ENCODE assay signal across 12 cellular contexts in the genomic region with DNA sequence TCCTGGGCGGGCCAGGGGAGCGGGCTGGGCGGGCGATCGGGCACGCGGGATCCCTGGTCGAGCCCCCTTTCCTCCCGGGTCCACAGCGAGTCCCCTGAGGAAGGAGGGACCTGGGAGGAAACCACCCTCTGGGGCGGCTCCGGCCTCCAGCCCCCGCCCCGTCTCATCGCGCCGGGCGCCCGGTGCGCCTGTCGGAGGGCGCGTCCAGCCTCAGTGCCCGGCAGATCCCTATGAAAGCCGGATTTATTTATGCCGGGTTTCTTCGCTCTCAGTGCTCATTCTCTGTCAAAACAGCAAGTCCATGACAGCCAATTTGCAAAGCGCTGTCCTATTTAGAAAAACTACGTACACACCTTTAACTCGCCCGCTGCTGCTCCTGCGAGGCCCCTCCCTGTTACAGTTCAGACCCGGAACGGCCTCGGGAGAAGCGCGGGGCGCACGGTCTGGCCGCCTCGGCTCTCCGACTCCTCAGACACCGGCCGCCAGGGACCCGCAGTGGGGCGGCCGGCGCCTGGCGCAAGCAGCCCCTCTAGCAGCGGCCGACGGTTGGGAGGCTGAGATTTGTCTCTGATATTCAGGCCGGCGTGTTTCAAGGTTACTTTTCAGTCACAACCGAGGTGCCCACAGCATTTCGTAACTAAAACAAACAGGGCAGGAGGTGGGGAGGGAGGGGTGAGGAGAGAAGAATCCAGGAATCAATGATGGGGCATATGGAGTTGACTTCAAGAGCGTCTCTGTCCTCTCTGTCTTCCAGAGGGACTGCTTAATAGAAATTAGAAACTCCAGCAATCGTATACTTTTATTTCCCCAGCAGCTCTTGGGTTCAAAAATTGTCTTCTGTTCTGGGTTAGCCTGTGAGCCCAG. TPM values are rescaled to one million over a fixed set of nuclear protein-coding genes. Genes with fewer than 3 reads are reported as not detected.
A peak's percentile ranks its signal among the peaks of the same experiment; 100 is the strongest.
DNase-seq lines count a peak whose midpoint lies in the region; ATAC-seq and TF ChIP-seq lines count a peak whose summit lies in the region.
"Had no signal": no experiment of that assay in that cellular context is flagged by ENCODE, and none has a peak within 500 bp of the region (broad histone marks: within the 10 kb centered on the region; RNA-seq: fewer than 3 reads in every experiment).

No MANE protein-coding gene starts in this region.

- peak; percentile 63 for ATAC-seq in mucosa of descending colon
- ATAC-seq: sciatic nerve had no signal

- intact Hi-C loops in colonic mucosa (cut with DNase I) (loop anchor here (5.0 kb wide), 2 partner anchors 97 to 198 kb away; no protein-coding TSS in a partner anchor), mucosa of descending colon (cut with DNase I, micrococcal nuclease) (no loop called here)

- peak overlapping the region; percentile 42 for H3K4me3 ChIP-seq in colonic mucosa
- no peak overlapping the region for H3K4me3 ChIP-seq in mucosa of descending colon
- H3K4me3 ChIP-seq: GM23248 had no signal

- peaks cover 23% of the 10 kb centered on the region for H3K27me3 ChIP-seq in colonic mucosa

- TF ChIP-seq CTCF in colonic mucosa (IDR thresholded peaks at IDR 0.05) (no peak), mucosa of descending colon (IDR thresholded peaks at IDR 0.05) (no peak)

- H3K9me3 ChIP-seq in colonic mucosa: no peaks in the 10 kb centered on the region
- no peaks in the 10 kb centered on the region for H3K9me3 ChIP-seq in mucosa of descending colon

- H3K9ac ChIP-seq in colonic mucosa (ENCODE audit: low read depth in 2 of 2, low read length in 2 of 2): peak overlapping the region; percentile 33 to 81
- H3K9ac ChIP-seq: GM23248 had no signal

- in situ Hi-C loops in Caki2 (cut with HindIII; ENCODE audit: low pct_unique_long_range_greater_than_20kb, low sequenced_read_pairs): loop anchor here (25.0 kb wide), 1 partner anchor 248 kb away; no protein-coding TSS in a partner anchor

- H3K4me1 ChIP-seq in colonic mucosa: peaks cover 4% of the 10 kb centered on the region
- H3K4me1 ChIP-seq in mucosa of descending colon (ENCODE audit: low read depth): peaks cover 7% of the 10 kb centered on the region

- peak overlapping the region; percentile 89 for H3K27ac ChIP-seq in colonic mucosa
- H3K27ac ChIP-seq: GM23248 had no signal

- no peaks in the 10 kb centered on the region for H3K36me3 ChIP-seq in colonic mucosa
- H3K36me3 ChIP-seq in mucosa of descending colon (ENCODE audit: low read depth): no peaks in the 10 kb centered on the region

- peak; percentile 70 for DNase-seq in Caki2 (ENCODE audit: low read depth)
- peak; percentile 85 for DNase-seq in NCI-H2029 (lab: John Stamatoyannopoulos, UW)
- peak; percentile 67 for DNase-seq in colonic mucosa
- DNase-seq in mucosa of descending colon: peak; percentile 63 to 77 (median 71)
- no peak for DNase-seq in UCSD-AML1 (lab: John Stamatoyannopoulos, UW; ENCODE audit: unreplicated experiment)
- no peak for DNase-seq in cerebellar cortex (ENCODE audit: low spot score)
- DNase-seq in NCI-H2107 treated with DMSO at 0.1 percent for 48 hours (lab: John Stamatoyannopoulos, UW; ENCODE audit: unreplicated experiment): no peak
- no peak for DNase-seq in activated T-cell treated with anti-CD3 and anti-CD28 coated beads, Interleukin-2, amount 50 U/mL, for 1 hour
- DNase-seq: C1 segment of cervical spinal cord, GM23248, NCI-H446 treated with DMSO at 0.1 percent for 48 hours had no signal

RNA-seq across cellular contexts. Expression of a gene that starts 0.8 kb away (rescaled TPM):
- total RNA-seq in Caki2 (2014; rRNA removed; shearing (Covaris generic); ENCODE audit: low replicate concordance): 2.3 and 4.5 TPM in 2 replicates
- total RNA-seq in colonic mucosa: 10 to 100 TPM; 27.9 to 29.1 TPM
- total RNA-seq in mucosa of descending colon: 10 to 100 TPM in 2 of 3 donors, 1 to 10 TPM in 1; 6.2 to 25.3 (median 11.9) TPM
- total RNA-seq: GM23248, sciatic nerve had no signal

Comparison
In these comparisons a context has a peak if more than half of its experiments do, and no peak if none do; other contexts are left out.
1. DNase-seq: peak in Caki2 (single experiment), NCI-H2029 (single experiment), colonic mucosa (single experiment) and mucosa of descending colon (3 of 3); none in UCSD-AML1 (single experiment), cerebellar cortex (single experiment), NCI-H2107 treated with DMSO at 0.1 percent for 48 hours (single experiment) and activated T-cell treated with anti-CD3 and anti-CD28 coated beads, Interleukin-2, amount 50 U/mL, for 1 hour (single experiment).